ENCODE assay signal across 9 cellular contexts in the genomic region with DNA sequence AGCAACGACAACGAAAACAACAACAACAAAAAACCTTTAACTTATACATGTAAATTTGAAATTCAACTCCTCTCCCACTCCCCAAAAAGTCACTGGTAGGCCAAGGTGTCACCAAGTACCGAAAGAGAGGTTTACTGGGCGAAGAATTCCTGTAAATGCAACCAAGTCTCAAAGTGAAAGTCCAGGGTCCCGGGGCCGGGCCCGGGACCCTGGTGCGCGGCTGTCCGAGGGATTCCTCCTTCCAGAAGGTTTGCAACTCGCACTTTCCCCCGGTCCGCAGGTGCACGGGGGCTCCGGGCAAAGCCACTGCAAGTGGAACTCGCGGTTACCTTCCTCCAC. TPM values are rescaled to one million over a fixed set of nuclear protein-coding genes. Genes with fewer than 3 reads are reported as not detected.
DNase-seq lines count a peak whose midpoint lies in the region; ATAC-seq, FAIRE-seq and TF ChIP-seq lines count a peak whose summit lies in the region.
"Had no signal": no experiment of that assay in that cellular context is flagged by ENCODE, and none has a peak within 500 bp of the region (broad histone marks: within the 10 kb centered on the region; RNA-seq: fewer than 3 reads in every experiment).

No MANE protein-coding gene starts in this region.

- H2AFZ ChIP-seq in DND-41 (ENCODE audit: low read depth, low read length) = peak overlapping the region; percentile 64

- 0 to 1% methylated on average over 16 to 17 of the region's 17 CpGs for WGBS in pancreas, 2 donors

- POLR2A ChIA-PET in Panc1 (lab: Charles Lee) = interaction anchor here (0.6 kb wide), 1 partner anchor 23 kb away, joined by 3 read pairs; no protein-coding TSS in a partner anchor

- H3K4me3 ChIP-seq in DND-41 (ENCODE audit: low read depth in 1 of 2, low read length in 2 of 2) (peak overlapping the region; percentile 68 to 86), Panc1 (ENCODE audit: low read depth in 2 of 2, low read length in 2 of 2) (peak overlapping the region; percentile 70 to 78), epithelial cell of esophagus (ENCODE audit: low read length) (peak overlapping the region; percentile 79), pancreas (peak overlapping the region; percentile 78 to 96 (median 82))

- peak overlapping the region; percentile 74 for H3K4me2 ChIP-seq in DND-41 (ENCODE audit: insufficient read depth, low read length)

- H3K79me2 ChIP-seq in DND-41 (ENCODE audit: insufficient read depth, low read length) = peaks cover 58% of the 10 kb centered on the region

- intact Hi-C loops in Panc1 (cut with micrococcal nuclease; ENCODE audit: unreplicated experiment) (no loop called here), pancreas (cut with DNase I) (loop anchor here in 2 of 3 donors (10.0 kb wide), 2 partner anchors 91 to 101 kb away; no protein-coding TSS in a partner anchor)

- H3K9me3 ChIP-seq in DND-41 (ENCODE audit: insufficient read depth, low read length, severe bottlenecking) = no peaks in the 10 kb centered on the region
- H3K9me3 ChIP-seq in Panc1 (ENCODE audit: control insufficient read depth, insufficient read depth, low read depth, low read length) = no peaks in the 10 kb centered on the region
- peaks cover 0 to 2% (median 0%) of the 10 kb centered on the region in 4 donors for H3K9me3 ChIP-seq in pancreas

- DNase-seq in DND-41 (no peak), Panc1 (ENCODE audit: low read depth, low spot score) (no peak), epithelial cell of esophagus (ENCODE audit: low read depth) (no peak), pancreas (no peak), DMS153 (lab: John Stamatoyannopoulos, UW) (no peak), T1000 (lab: John Stamatoyannopoulos, UW) (no peak)

- in situ Hi-C loops in Panc1 (cut with HindIII; ENCODE audit: low pct_unique_long_range_greater_than_20kb, low sequenced_read_pairs) = no loop called here

- H3K27ac ChIP-seq in DND-41 (ENCODE audit: low read length) (peak overlapping the region; percentile 64), Panc1 (ENCODE audit: low read length) (peak overlapping the region; percentile 82), pancreas (peak overlapping the region; percentile 76 to 94 (median 89))

- no peak for FAIRE-seq in pancreas (lab: Jason Lieb, UNC)
- FAIRE-seq: H54 had no signal

- no peak for TF ChIP-seq CTCF in DND-41 (IDR thresholded peaks at IDR 0.05; ENCODE audit: borderline replicate concordance, extremely low read depth, low read length, poor library complexity, severe bottlenecking)
- no peak for TF ChIP-seq CTCF in Panc1 (IDR thresholded peaks at IDR 0.05)
- no peak for TF ChIP-seq CTCF in epithelial cell of esophagus (IDR thresholded peaks at IDR 0.05; ENCODE audit: insufficient read depth, low read depth, low read length, missing control alignments)
- no peak for TF ChIP-seq CTCF in pancreas (IDR thresholded peaks at IDR 0.05)

- H3K27me3 ChIP-seq in DND-41 (ENCODE audit: insufficient read depth, low read length, poor library complexity) (no peaks in the 10 kb centered on the region), Panc1 (ENCODE audit: control insufficient read depth, insufficient read depth, low read length) (no peaks in the 10 kb centered on the region), pancreas (no peaks in the 10 kb centered on the region)

- H3K4me1 ChIP-seq in DND-41 (ENCODE audit: insufficient read depth, low read length) = peaks cover 54% of the 10 kb centered on the region
- peaks cover 41% of the 10 kb centered on the region for H3K4me1 ChIP-seq in Panc1 (ENCODE audit: control insufficient read depth, insufficient read depth, low read length)
- H3K4me1 ChIP-seq in pancreas = peaks cover 0 to 40% (median 9%) of the 10 kb centered on the region in 3 donors

- ATAC-seq in DND-41 (ENCODE audit: insufficient read depth, low read depth) (no peak), Panc1 (no peak), pancreas (no peak), GM21390 (IDR thresholded peaks at IDR 0.05; ENCODE audit: unreplicated experiment) (no peak), HG03469 (IDR thresholded peaks at IDR 0.05; ENCODE audit: unreplicated experiment) (no peak)

- BruUV-seq in Panc1 (replicated peaks; lab: Mats Ljungman, UMichigan) = no TSS peak

- H3K36me3 ChIP-seq in DND-41 (ENCODE audit: insufficient read depth, low read length) (peaks cover 5% of the 10 kb centered on the region; the same call in 1 of the 2 replicates), Panc1 (ENCODE audit: control insufficient read depth, insufficient read depth, low read length) (no peaks in the 10 kb centered on the region; the same call in 1 of the 2 replicates), pancreas (no peaks in the 10 kb centered on the region)

- CTCF ChIA-PET in Panc1 (lab: Charles Lee) = no interaction called here

- H3K9ac ChIP-seq in DND-41 (ENCODE audit: low read depth, low read length) = peak overlapping the region; percentile 96

- peaks cover 52% of the 10 kb centered on the region for H4K20me1 ChIP-seq in DND-41 (ENCODE audit: insufficient read depth, low read length)

RNA-seq across cellular contexts. Expression of gene STK24, which starts 1.1 kb away (rescaled TPM):
- total RNA-seq in Panc1 (2021; ENCODE audit: unreplicated experiment) (57.3 TPM), pancreas (10 to 100 TPM; 28.4 to 55.7 (median 39.1) TPM)
- polyA plus RNA-seq in Panc1 (2012; ENCODE audit: insufficient read length) = 30.1 TPM
- 10 to 100 TPM; 15.5 to 32.5 TPM for polyA plus RNA-seq in pancreas
